9 cellular contexts compared by ENCODE assay signal in genomic region chr16:67844441-67844840, GRCh38. TPM values are rescaled to one million over a fixed set of nuclear protein-coding genes. Genes with fewer than 3 reads are reported as not detected.
DNase-seq lines count a peak whose midpoint lies in the region; ATAC-seq and TF ChIP-seq lines count a peak whose summit lies in the region.
"Had no signal": no experiment of that assay in that cellular context is flagged by ENCODE, and none has a peak within 500 bp of the region (broad histone marks: within the 10 kb centered on the region; RNA-seq: fewer than 3 reads in every experiment).

No MANE protein-coding gene starts in this region.

- H3K27me3 ChIP-seq in ascending aorta = no peaks in the 10 kb centered on the region
- no peaks in the 10 kb centered on the region for H3K27me3 ChIP-seq in lower lobe of right lung (ENCODE audit: low read depth)
- H3K27me3 ChIP-seq in MG63 = no peaks in the 10 kb centered on the region

- intact Hi-C loops in ascending aorta (cut with DNase I) = loop anchor here (10.0 kb wide), 2 partner anchors 600 to 1490 kb away; partner anchors contain the start of genes COG8, FHOD1, NIP7 and PDF
- intact Hi-C loops in lower lobe of right lung (cut with DNase I) = no loop called here

- H3K4me3 ChIP-seq in ascending aorta (peak overlapping the region in 1 of 2 donors; percentile 96), lower lobe of right lung (peak overlapping the region; percentile 75), MG63 (no peak overlapping the region)

- TF ChIP-seq CTCF in ascending aorta (IDR thresholded peaks at IDR 0.05) = peak in 1 of 3 experiments; percentile 23
- no peak for TF ChIP-seq CTCF in lower lobe of right lung (IDR thresholded peaks at IDR 0.05)

- ATAC-seq in lower lobe of right lung (no peak), HG02884 (IDR thresholded peaks at IDR 0.05; ENCODE audit: unreplicated experiment) (no peak), HG03565 (IDR thresholded peaks at IDR 0.05; ENCODE audit: unreplicated experiment) (no peak)

- no peaks in the 10 kb centered on the region for H3K36me3 ChIP-seq in ascending aorta
- H3K36me3 ChIP-seq in lower lobe of right lung = no peaks in the 10 kb centered on the region
- H3K36me3 ChIP-seq in MG63 = peaks cover 12% of the 10 kb centered on the region

- peak overlapping the region; percentile 92 to 98 for H3K27ac ChIP-seq in ascending aorta
- no peak overlapping the region for H3K27ac ChIP-seq in lower lobe of right lung

- H3K4me1 ChIP-seq in ascending aorta (peaks cover 42 to 45% of the 10 kb centered on the region in 2 donors), lower lobe of right lung (peaks cover 49% of the 10 kb centered on the region)

- DNase-seq in AG08396 (ENCODE audit: low spot score) (peak; percentile 47), HCEC 1CT (peak; percentile 34), ascending aorta (ENCODE audit: low spot score in 2 of 2) (no peak), lower lobe of right lung (no peak), MG63 (no peak), HUDEP-2 (lab: John Stamatoyannopoulos, UW; ENCODE audit: unreplicated experiment in 76 of 76) (no peak)
- DNase-seq: T1000 had no signal

- H3K9me3 ChIP-seq in ascending aorta (no peaks in the 10 kb centered on the region), lower lobe of right lung (no peaks in the 10 kb centered on the region), MG63 (no peaks in the 10 kb centered on the region)

RNA-seq across cellular contexts. Expression of gene NUTF2, which starts 2.3 kb away (rescaled TPM):
- total RNA-seq in ascending aorta (156 TPM), lower lobe of right lung (55.8 TPM)
- total RNA-seq in MG63 (2014; rRNA removed; shearing (Covaris generic); ENCODE audit: low replicate concordance) = 55.9 and 178 TPM in 2 replicates

RNA-seq across cellular contexts. Expression of gene THAP11, which starts 2.3 kb away (rescaled TPM):
- total RNA-seq in ascending aorta = 85.4 TPM
- total RNA-seq in lower lobe of right lung = 26.1 TPM
- 37.2 and 42.9 TPM in 2 replicates for total RNA-seq in MG63 (2014; rRNA removed; shearing (Covaris generic); ENCODE audit: low replicate concordance)

RNA-seq across cellular contexts. Expression of gene CENPT, which starts 3.1 kb away (rescaled TPM):
- total RNA-seq in ascending aorta (220 TPM), lower lobe of right lung (29.9 TPM)
- 20.4 and 27.4 TPM in 2 replicates for total RNA-seq in MG63 (2014; rRNA removed; shearing (Covaris generic); ENCODE audit: low replicate concordance)

RNA-seq across cellular contexts. Expression of gene EDC4, which starts 28.4 kb away (rescaled TPM):
- total RNA-seq in ascending aorta (125 TPM), lower lobe of right lung (51.2 TPM)
- total RNA-seq in MG63 (2014; rRNA removed; shearing (Covaris generic); ENCODE audit: low replicate concordance) = 19.8 and 38.6 TPM in 2 replicates

RNA-seq across cellular contexts. Expression of gene TSNAXIP1, which starts 37.8 kb away (rescaled TPM):
- 5.4 TPM for total RNA-seq in ascending aorta
- 3.5 TPM for total RNA-seq in lower lobe of right lung
- total RNA-seq in MG63 (2014; rRNA removed; shearing (Covaris generic); ENCODE audit: low replicate concordance) = 1.4 TPM in 1 of 2 replicates, not detected in the other

Comparison
In these comparisons a context has a peak if more than half of its experiments do, and no peak if none do; other contexts are left out.
1. DNase-seq: peak in AG08396 (single experiment) and HCEC 1CT (single experiment); none in ascending aorta (0 of 2), lower lobe of right lung (single experiment), MG63 (single experiment) and HUDEP-2 (0 of 76).